1 cellular context compared by ENCODE assay signal in the genomic region with DNA sequence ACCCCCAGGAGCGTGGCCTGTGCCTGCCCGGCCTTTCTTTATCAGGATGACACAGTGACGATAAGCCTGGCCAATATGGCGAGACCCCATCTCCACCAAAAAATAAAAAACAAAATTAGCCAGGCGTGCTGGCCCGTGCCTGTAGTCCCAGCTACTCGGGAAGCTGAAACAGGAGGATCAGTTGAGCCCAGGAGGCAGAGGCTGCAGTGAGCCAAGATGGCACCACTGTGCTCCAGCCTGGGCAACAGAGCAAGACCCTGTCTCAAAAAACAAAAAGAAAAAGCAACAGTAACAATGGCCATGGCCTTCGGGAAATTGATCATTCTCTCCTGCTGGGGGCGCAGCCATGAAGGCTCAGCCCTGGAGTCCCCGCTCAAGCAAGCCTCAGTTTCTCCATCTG.
A peak's percentile ranks its signal among the peaks of the same experiment; 100 is the strongest.
TF ChIP-seq lines count a peak whose summit lies in the region.

No MANE protein-coding gene starts in this region.

TF ChIP-seq in HepG2, 621 proteins besides CTCF, POLR2A, EP300 and RAD21:
- TF ChIP-seq ZNF121 (CRISPR knock-in tag; IDR thresholded peaks at IDR 0.05) (peak; percentile 84), NFATC3 (CRISPR knock-in tag; IDR thresholded peaks at IDR 0.05) (no peak)
